ENCODE assay signal across 13 cellular contexts in genomic region chr17:51397361-51398127, GRCh38.
DNase-seq lines count a peak whose midpoint lies in the region; FAIRE-seq and TF ChIP-seq lines count a peak whose summit lies in the region.
"Had no signal": no experiment of that assay in that cellular context is flagged by ENCODE, and none has a peak within 500 bp of the region (broad histone marks: within the 10 kb centered on the region; RNA-seq: fewer than 3 reads in every experiment).

No MANE protein-coding gene starts in this region.

- no peaks in the 10 kb centered on the region for H3K4me1 ChIP-seq in hepatocyte (ENCODE audit: insufficient read depth)
- H3K4me1 ChIP-seq: ascending aorta, upper lobe of right lung had no signal

- no peaks in the 10 kb centered on the region for H3K9me2 ChIP-seq in hepatocyte (replicated peaks; ENCODE audit: insufficient read depth)

- no peaks in the 10 kb centered on the region for H3K36me3 ChIP-seq in hepatocyte (replicated peaks; ENCODE audit: insufficient read depth, low read depth)
- H3K36me3 ChIP-seq: ascending aorta, upper lobe of right lung had no signal

- H3K79me2 ChIP-seq in hepatocyte: no peaks in the 10 kb centered on the region

- TF ChIP-seq CTCF in hepatocyte (IDR thresholded peaks at IDR 0.05; ENCODE audit: poor library complexity): no peak
- TF ChIP-seq CTCF in GM20000 (IDR thresholded peaks at IDR 0.05; ENCODE audit: extremely low read depth, missing control alignments): no peak

- H3K4me2 ChIP-seq in hepatocyte: no peak overlapping the region
- H3K4me2 ChIP-seq: KMS-11 had no signal

- H3K27me3 ChIP-seq in hepatocyte: no peaks in the 10 kb centered on the region
- H3K27me3 ChIP-seq: ascending aorta, upper lobe of right lung had no signal

- WGBS in hepatocyte (ENCODE audit: low lambda C conversion rate, missing lambda C conversion rate): 54% methylated on average over 8 of the region's 8 CpGs

- no peak overlapping the region for H3K4me3 ChIP-seq in hepatocyte
- H3K4me3 ChIP-seq: ascending aorta, upper lobe of right lung had no signal

- peak; percentile 94 for DNase-seq in A172 (ENCODE audit: low spot score)
- peak; percentile 57 for DNase-seq in H54 (ENCODE audit: insufficient read length, low spot score)
- peak; percentile 43 for DNase-seq in SW480 (ENCODE audit: low spot score)
- DNase-seq in hepatocyte (ENCODE audit: low spot score): peak; percentile 51
- no peak for DNase-seq in NOMO-1 treated with dmso at 0.1 percent for 144 hours (lab: John Stamatoyannopoulos, UW; ENCODE audit: unreplicated experiment)
- no peak for DNase-seq in NCI-H2107 (lab: John Stamatoyannopoulos, UW)
- DNase-seq in stimulated activated CD4-positive, alpha-beta T cell treated with anti-CD3 and anti-CD28 coated beads, Interleukin-4, amount 100 ng/mL, for 4 hours: no peak
- no peak for DNase-seq in GM20000 (ENCODE audit: low spot score)
- DNase-seq: activated CD4-positive, alpha-beta T cell treated with anti-CD3 and anti-CD28 coated beads, Interleukin-2, amount 10 ng/mL, durations not matched to agents 7 days and 5 days; occipital lobe; upper lobe of right lung had no signal

- TF ChIP-seq POLR2A in H54 (IDR thresholded peaks at IDR 0.05; ENCODE audit: low read depth, low read length): no peak

- H3K9me3 ChIP-seq in hepatocyte (ENCODE audit: low read depth): no peaks in the 10 kb centered on the region
- H3K9me3 ChIP-seq: ascending aorta, upper lobe of right lung had no signal

- H2AFZ ChIP-seq in hepatocyte: no peak overlapping the region

- no peaks in the 10 kb centered on the region for H4K20me1 ChIP-seq in hepatocyte (ENCODE audit: insufficient read depth, poor library complexity, severe bottlenecking)

- H3K27ac ChIP-seq in hepatocyte: no peak overlapping the region
- H3K27ac ChIP-seq: ascending aorta, KMS-11, upper lobe of right lung had no signal

- FAIRE-seq in H54 (lab: Jason Lieb, UNC): no peak

Comparison
In these comparisons a context has a peak if more than half of its experiments do, and no peak if none do; other contexts are left out.
1. DNase-seq: peak in A172 (single experiment), H54 (single experiment), SW480 (single experiment) and hepatocyte (single experiment); none in NOMO-1 treated with dmso at 0.1 percent for 144 hours (single experiment), NCI-H2107 (single experiment), stimulated activated CD4-positive, alpha-beta T cell treated with anti-CD3 and anti-CD28 coated beads, Interleukin-4, amount 100 ng/mL, for 4 hours (0 of 2) and GM20000 (single experiment).